1 cellular context compared by ENCODE assay signal in the genomic region with DNA sequence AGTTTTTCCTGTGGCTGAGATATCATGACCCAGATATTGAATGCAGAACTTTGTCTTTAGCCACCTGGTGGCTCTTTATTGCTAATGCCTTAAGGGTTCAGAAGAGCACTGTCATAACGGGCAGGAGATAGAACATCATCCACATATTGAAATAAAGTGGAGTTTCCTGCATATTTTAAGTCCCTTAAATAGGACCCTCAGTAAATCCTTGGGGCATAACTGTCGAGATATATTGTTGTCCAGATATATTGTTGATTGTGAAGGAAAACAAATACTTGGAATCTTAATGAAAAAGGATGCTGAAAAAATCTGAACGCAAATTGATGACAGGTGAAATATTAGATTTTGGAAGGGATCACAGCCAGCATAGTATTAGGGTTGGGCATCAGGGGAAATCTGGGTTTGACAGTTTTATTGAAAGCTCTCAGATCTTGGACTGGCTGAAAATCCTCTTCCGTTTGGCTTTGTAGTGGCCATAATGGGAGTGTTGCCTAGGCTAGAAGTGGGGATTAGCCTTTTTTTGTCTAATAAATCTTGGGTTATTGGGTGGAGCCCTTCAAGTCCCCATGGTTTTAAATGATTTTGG.
TF ChIP-seq lines count a peak whose summit lies in the region.

No MANE protein-coding gene starts in this region.

TF ChIP-seq in HepG2, 621 proteins besides CTCF, POLR2A, EP300 and RAD21 (continued from another document):
- TF ChIP-seq SMC3 (IDR thresholded peaks at IDR 0.05; ENCODE audit: low read length), result peak; percentile 43; the same call in 1 of the 2 replicates
- 0 out of 4 replicates have a peak, but pooled peaks of 1 of the 2 experiments have one; percentile 14 for TF ChIP-seq MAFK (conservative IDR thresholded peaks at IDR 0.05 in 1 of 2, IDR thresholded peaks at IDR 0.05 in 1 of 2; ENCODE audit: low read length in 2 of 2)
- no peak for TF ChIP-seq PAWR (CRISPR knock-in tag; IDR thresholded peaks at IDR 0.05; ENCODE audit: borderline replicate concordance)
- TF ChIP-seq TFAP4 (IDR thresholded peaks at IDR 0.05; ENCODE audit: borderline replicate concordance, low read depth), result no peak
